16 cellular contexts compared by ENCODE assay signal in the genomic region with DNA sequence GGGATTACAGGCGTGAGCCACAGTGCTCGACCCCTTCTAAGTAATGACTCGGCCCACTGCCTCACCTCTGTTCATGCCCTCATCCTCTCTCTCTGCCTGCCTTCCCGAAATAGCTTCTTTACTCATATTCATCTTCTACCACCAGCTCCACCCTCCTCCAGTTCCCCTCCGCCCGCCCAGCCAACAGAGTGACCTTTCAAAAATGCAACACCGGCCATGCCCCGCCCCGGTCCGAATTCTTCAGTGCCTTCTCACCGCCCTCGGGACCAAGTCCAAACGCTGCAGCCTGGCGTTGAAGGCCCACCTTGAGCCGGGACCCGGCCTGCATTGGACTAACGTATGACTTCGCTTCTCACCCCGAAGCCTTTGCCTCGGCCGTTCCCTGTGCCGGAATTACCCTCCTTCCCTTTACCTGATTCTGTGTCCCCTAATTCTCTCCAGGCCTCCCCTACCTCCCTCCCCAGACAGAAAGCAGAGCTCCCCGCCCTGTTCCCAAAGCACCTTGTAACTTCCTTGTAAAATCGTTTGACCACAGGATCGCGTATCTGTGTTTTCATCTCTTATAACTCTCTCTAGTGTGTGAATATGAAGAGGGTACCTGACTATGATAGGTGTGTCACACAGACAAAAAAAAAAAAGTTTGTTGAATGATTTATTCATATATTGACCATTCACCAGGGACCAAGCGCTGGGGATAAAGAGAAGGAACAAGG. TPM values are rescaled to one million over a fixed set of nuclear protein-coding genes. Genes with fewer than 3 reads are reported as not detected.
DNase-seq lines count a peak whose midpoint lies in the region; ATAC-seq and TF ChIP-seq lines count a peak whose summit lies in the region.
"Had no signal": no experiment of that assay in that cellular context is flagged by ENCODE, and none has a peak within 500 bp of the region (broad histone marks: within the 10 kb centered on the region; RNA-seq: fewer than 3 reads in every experiment).

No MANE protein-coding gene starts in this region.

- intact Hi-C loops in uterus (cut with DNase I; ENCODE audit: low total_unique reads) = no loop called here

- in situ Hi-C loops in GM23248 (cut with MboI) = no loop called here

- H3K9me3 Mint-ChIP-seq in activated naive CD8-positive, alpha-beta T cell treated with anti-CD3 and anti-CD28 coated beads for 36 hours = no peaks in the 10 kb centered on the region
- H3K9me3 Mint-ChIP-seq in activated naive CD8-positive, alpha-beta T cell treated with anti-CD3 and anti-CD28 coated beads, Interleukin-2, amount 50 U/mL, for 24 hours = peaks cover 5% of the 10 kb centered on the region
- H3K9me3 Mint-ChIP-seq in activated naive CD4-positive, alpha-beta T cell treated with anti-CD3 and anti-CD28 coated beads, Interleukin-2, amount 10 ng/mL, durations not matched to agents 7 days and 5 days = peaks cover 9% of the 10 kb centered on the region

- CTCF ChIA-PET in activated naive CD4-positive, alpha-beta T cell treated with anti-CD3 and anti-CD28 coated beads, Interleukin-2, amount 10 ng/mL, durations not matched to agents 7 days and 5 days (lab: Charles Lee) = no interaction called here

- H3K36me3 ChIP-seq in uterus (no peaks in the 10 kb centered on the region), GM23248 (ENCODE audit: low read depth) (no peaks in the 10 kb centered on the region)

- no peaks in the 10 kb centered on the region for H3K36me3 Mint-ChIP-seq in activated naive CD8-positive, alpha-beta T cell treated with anti-CD3 and anti-CD28 coated beads for 36 hours
- H3K36me3 Mint-ChIP-seq in activated naive CD8-positive, alpha-beta T cell treated with anti-CD3 and anti-CD28 coated beads, Interleukin-2, amount 50 U/mL, for 24 hours (ENCODE audit: low read depth) = no peaks in the 10 kb centered on the region
- no peaks in the 10 kb centered on the region for H3K36me3 Mint-ChIP-seq in activated naive CD4-positive, alpha-beta T cell treated with anti-CD3 and anti-CD28 coated beads, Interleukin-2, amount 10 ng/mL, durations not matched to agents 7 days and 5 days

- no peak overlapping the region for H3K4me2 ChIP-seq in GM23248 (ENCODE audit: unreplicated experiment)

- H3K4me3 ChIP-seq in uterus (no peak overlapping the region), GM23248 (no peak overlapping the region)

- no peaks in the 10 kb centered on the region for H3K4me1 Mint-ChIP-seq in activated naive CD8-positive, alpha-beta T cell treated with anti-CD3 and anti-CD28 coated beads for 36 hours
- H3K4me1 Mint-ChIP-seq in activated naive CD8-positive, alpha-beta T cell treated with anti-CD3 and anti-CD28 coated beads, Interleukin-2, amount 50 U/mL, for 24 hours = no peaks in the 10 kb centered on the region
- H3K4me1 Mint-ChIP-seq in activated naive CD4-positive, alpha-beta T cell treated with anti-CD3 and anti-CD28 coated beads, Interleukin-2, amount 10 ng/mL, durations not matched to agents 7 days and 5 days = no peaks in the 10 kb centered on the region

- no peak for TF ChIP-seq CTCF in uterus (IDR thresholded peaks at IDR 0.05)

- DNase-seq in activated naive CD8-positive, alpha-beta T cell treated with anti-CD3 and anti-CD28 coated beads for 36 hours = no peak
- DNase-seq in activated naive CD8-positive, alpha-beta T cell treated with anti-CD3 and anti-CD28 coated beads, Interleukin-2, amount 50 U/mL, for 24 hours = no peak
- peak; percentile 62 for DNase-seq in HT-29 (ENCODE audit: low spot score)
- DNase-seq in SW480 (ENCODE audit: low spot score) = peak; percentile 52
- peak; percentile 31 to 55 for DNase-seq in uterus
- no peak for DNase-seq in GM23248
- DNase-seq in activated naive CD4-positive, alpha-beta T cell treated with anti-CD3 and anti-CD28 coated beads, Interleukin-2, amount 10 ng/mL, durations not matched to agents 7 days and 5 days = no peak
- no peak for DNase-seq in NCI-H2081 (lab: John Stamatoyannopoulos, UW)
- DNase-seq: 8988T, C1 segment of cervical spinal cord, DMS53, NCI-H1436 treated with DMSO at 0.1 percent for 48 hours, SHP77 treated with DMSO at 0.1 percent for 48 hours had no signal

- H3K9me3 ChIP-seq in uterus (no peaks in the 10 kb centered on the region), GM23248 (ENCODE audit: low read depth) (no peaks in the 10 kb centered on the region)

- TF ChIP-seq POLR2A in uterus (IDR thresholded peaks at IDR 0.05) = no peak

- peaks cover 15% of the 10 kb centered on the region for H3K27me3 Mint-ChIP-seq in activated naive CD8-positive, alpha-beta T cell treated with anti-CD3 and anti-CD28 coated beads for 36 hours
- peaks cover 12% of the 10 kb centered on the region for H3K27me3 Mint-ChIP-seq in activated naive CD8-positive, alpha-beta T cell treated with anti-CD3 and anti-CD28 coated beads, Interleukin-2, amount 50 U/mL, for 24 hours
- H3K27me3 Mint-ChIP-seq in activated naive CD4-positive, alpha-beta T cell treated with anti-CD3 and anti-CD28 coated beads, Interleukin-2, amount 10 ng/mL, durations not matched to agents 7 days and 5 days = peaks cover 4% of the 10 kb centered on the region

- no peak overlapping the region for H2AFZ ChIP-seq in GM23248

- H3K27ac ChIP-seq in uterus (peak overlapping the region in 1 of 2 donors; percentile 45), GM23248 (no peak overlapping the region)

- H3K4me3 Mint-ChIP-seq in activated naive CD8-positive, alpha-beta T cell treated with anti-CD3 and anti-CD28 coated beads for 36 hours = no peak overlapping the region
- H3K4me3 Mint-ChIP-seq in activated naive CD8-positive, alpha-beta T cell treated with anti-CD3 and anti-CD28 coated beads, Interleukin-2, amount 50 U/mL, for 24 hours = no peak overlapping the region
- H3K4me3 Mint-ChIP-seq in activated naive CD4-positive, alpha-beta T cell treated with anti-CD3 and anti-CD28 coated beads, Interleukin-2, amount 10 ng/mL, durations not matched to agents 7 days and 5 days = no peak overlapping the region

- no peaks in the 10 kb centered on the region for H3F3A ChIP-seq in GM23248 (ENCODE audit: insufficient read depth)

- no peak for ATAC-seq in activated naive CD8-positive, alpha-beta T cell treated with anti-CD3 and anti-CD28 coated beads, Interleukin-2, amount 50 U/mL, for 24 hours
- ATAC-seq: HepG2, Panc1 had no signal

- H3K9ac ChIP-seq in GM23248 = no peak overlapping the region

- no peaks in the 10 kb centered on the region for H3K9me2 ChIP-seq in GM23248 (ENCODE audit: insufficient read depth)

- H3K27ac Mint-ChIP-seq in activated naive CD8-positive, alpha-beta T cell treated with anti-CD3 and anti-CD28 coated beads for 36 hours = peak overlapping the region; percentile 44
- no peak overlapping the region for H3K27ac Mint-ChIP-seq in activated naive CD8-positive, alpha-beta T cell treated with anti-CD3 and anti-CD28 coated beads, Interleukin-2, amount 50 U/mL, for 24 hours
- no peak overlapping the region for H3K27ac Mint-ChIP-seq in activated naive CD4-positive, alpha-beta T cell treated with anti-CD3 and anti-CD28 coated beads, Interleukin-2, amount 10 ng/mL, durations not matched to agents 7 days and 5 days

- WGBS in GM23248 (ENCODE audit: low coverage in 1 of 2, low lambda C conversion rate in 2 of 2, missing lambda C conversion rate in 2 of 2), 2 experiments = 66 to 69% methylated on average over 27 of the region's 27 CpGs

- no peaks in the 10 kb centered on the region for H4K20me1 ChIP-seq in GM23248 (ENCODE audit: insufficient read depth)

- H3K4me1 ChIP-seq in uterus (no peaks in the 10 kb centered on the region), GM23248 (ENCODE audit: insufficient read depth) (no peaks in the 10 kb centered on the region)

- H3K27me3 ChIP-seq in uterus (no peaks in the 10 kb centered on the region), GM23248 (replicated peaks; ENCODE audit: insufficient read depth) (no peaks in the 10 kb centered on the region)

- H3K79me2 ChIP-seq in GM23248 (ENCODE audit: insufficient read depth) = no peaks in the 10 kb centered on the region

RNA-seq across cellular contexts. Expression of gene MUC16, which starts 8.1 kb away (rescaled TPM):
- total RNA-seq in activated naive CD8-positive, alpha-beta T cell treated with anti-CD3 and anti-CD28 coated beads for 36 hours = not detected
- 0.03 TPM in 2 replicates for total RNA-seq in HT-29 (2014; rRNA removed; shearing (Covaris generic))
- 1 to 10 TPM in 3 of 4 donors, under 1 TPM in 1; 0.88 to 5.6 (median 1.7) TPM for total RNA-seq in uterus
- total RNA-seq in GM23248 (2014; rRNA removed; shearing (Covaris generic)) = not detected in 2 replicates
- polyA plus RNA-seq in GM23248 (2016; fragmentation: Nextera tagmentation; extraction: Ambion mirVana) = not detected in 2 replicates
- total RNA-seq: HepG2; T-helper 2 cell treated with Interferon-gamma antibody and Interleukin-4, amounts not matched to agents 100 ng/mL and 5 ng/mL, for 36 hours had no signal
- polyA plus RNA-seq: HepG2 had no signal

Comparison
In these comparisons a context has a peak if more than half of its experiments do, and no peak if none do; other contexts are left out.
1. DNase-seq: peak in HT-29 (single experiment), SW480 (single experiment) and uterus (2 of 2); none in activated naive CD8-positive, alpha-beta T cell treated with anti-CD3 and anti-CD28 coated beads for 36 hours (single experiment), activated naive CD8-positive, alpha-beta T cell treated with anti-CD3 and anti-CD28 coated beads, Interleukin-2, amount 50 U/mL, for 24 hours (single experiment), GM23248 (single experiment), activated naive CD4-positive, alpha-beta T cell treated with anti-CD3 and anti-CD28 coated beads, Interleukin-2, amount 10 ng/mL, durations not matched to agents 7 days and 5 days (single experiment) and NCI-H2081 (0 of 2).